Comparison of ENCODE assay signal across 8 cellular contexts in genomic region chr2:191811807-191812602, GRCh38. TPM values are rescaled to one million over a fixed set of nuclear protein-coding genes. Genes with fewer than 3 reads are reported as not detected.
DNase-seq lines count a peak whose midpoint lies in the region; ATAC-seq lines count a peak whose summit lies in the region.

No MANE protein-coding gene starts in this region.

- H3K4me3 ChIP-seq in trophoblast cell (ENCODE audit: low read depth, low read length): no peak overlapping the region

- H3K27me3 ChIP-seq in trophoblast cell (ENCODE audit: insufficient read depth, low read length): no peaks in the 10 kb centered on the region

- no peak overlapping the region for H2BK120ac ChIP-seq in trophoblast cell (ENCODE audit: insufficient read depth, low read length, poor library complexity)

- no peaks in the 10 kb centered on the region for H3K79me1 ChIP-seq in trophoblast cell (ENCODE audit: low read length)

- H3K27ac ChIP-seq in trophoblast cell (ENCODE audit: low read depth, low read length): no peak overlapping the region

- H3K4me1 Mint-ChIP-seq in activated naive CD4-positive, alpha-beta T cell treated with anti-CD3 and anti-CD28 coated beads, Interleukin-2, amount 10 ng/mL, durations not matched to agents 7 days and 5 days: no peaks in the 10 kb centered on the region

- peaks cover 21% of the 10 kb centered on the region for H3K27me3 Mint-ChIP-seq in activated naive CD4-positive, alpha-beta T cell treated with anti-CD3 and anti-CD28 coated beads, Interleukin-2, amount 10 ng/mL, durations not matched to agents 7 days and 5 days

- H3K4me1 ChIP-seq in trophoblast cell (ENCODE audit: control insufficient read depth in 1 of 2, insufficient read depth in 2 of 2, low read length in 2 of 2): no peaks in the 10 kb centered on the region

- no peaks in the 10 kb centered on the region for H3K36me3 Mint-ChIP-seq in activated naive CD4-positive, alpha-beta T cell treated with anti-CD3 and anti-CD28 coated beads, Interleukin-2, amount 10 ng/mL, durations not matched to agents 7 days and 5 days

- H2BK5ac ChIP-seq in trophoblast cell (ENCODE audit: low read depth, low read length, poor library complexity): no peak overlapping the region

- no peak overlapping the region for H2AK5ac ChIP-seq in trophoblast cell (ENCODE audit: low read length)

- no peak overlapping the region for H4K8ac ChIP-seq in trophoblast cell (ENCODE audit: low read depth, low read length)

- H3K14ac ChIP-seq in trophoblast cell (ENCODE audit: low read length): no peak overlapping the region

- no peak overlapping the region for H4K91ac ChIP-seq in trophoblast cell (ENCODE audit: low read depth, low read length)

- H3K27ac Mint-ChIP-seq in activated naive CD4-positive, alpha-beta T cell treated with anti-CD3 and anti-CD28 coated beads, Interleukin-2, amount 10 ng/mL, durations not matched to agents 7 days and 5 days: no peak overlapping the region

- no peak overlapping the region for H2AFZ ChIP-seq in trophoblast cell (ENCODE audit: insufficient read depth, low read length, poor library complexity)

- ATAC-seq in GM19397 (IDR thresholded peaks at IDR 0.05; ENCODE audit: unreplicated experiment) (peak; percentile 67), HG03521 (IDR thresholded peaks at IDR 0.05; ENCODE audit: unreplicated experiment) (peak; percentile 66)
- ATAC-seq in activated CD4-positive, CD25-positive, alpha-beta regulatory T cell treated with anti-CD3 and anti-CD28 coated beads, Interleukin-2, amount 50 U/mL, for 24 hours: no peak

- H3K4me3 Mint-ChIP-seq in activated naive CD4-positive, alpha-beta T cell treated with anti-CD3 and anti-CD28 coated beads, Interleukin-2, amount 10 ng/mL, durations not matched to agents 7 days and 5 days: no peak overlapping the region

- no peak overlapping the region for H3K23ac ChIP-seq in trophoblast cell (ENCODE audit: low read length)

- no peaks in the 10 kb centered on the region for H3K9me3 Mint-ChIP-seq in activated naive CD4-positive, alpha-beta T cell treated with anti-CD3 and anti-CD28 coated beads, Interleukin-2, amount 10 ng/mL, durations not matched to agents 7 days and 5 days

- no peak overlapping the region for H3K4me2 ChIP-seq in trophoblast cell (ENCODE audit: low read length)

- CTCF ChIA-PET in activated naive CD4-positive, alpha-beta T cell treated with anti-CD3 and anti-CD28 coated beads, Interleukin-2, amount 10 ng/mL, durations not matched to agents 7 days and 5 days (lab: Charles Lee): interaction anchor here (0.6 to 3.0 kb wide), 13 partner anchors 11 to 382 kb away, joined by 3 to 59 read pairs (median 3); no protein-coding TSS in a partner anchor

- no CpG with 5 or more reads among the region's 9 CpGs for WGBS in trophoblast cell (ENCODE audit: extremely low coverage, insufficient coverage, insufficient read length)

- no peaks in the 10 kb centered on the region for H3K9me3 ChIP-seq in trophoblast cell (ENCODE audit: insufficient read depth, low read depth, low read length)

- H2BK12ac ChIP-seq in trophoblast cell (ENCODE audit: low read length): no peak overlapping the region

- no peaks in the 10 kb centered on the region for H3K36me3 ChIP-seq in trophoblast cell (ENCODE audit: control insufficient read depth in 1 of 2, insufficient read depth in 2 of 2, low read length in 2 of 2)

- no peaks in the 10 kb centered on the region for H3K79me2 ChIP-seq in trophoblast cell (ENCODE audit: control insufficient read depth, insufficient read depth, low read length, poor library complexity)

- H3K18ac ChIP-seq in trophoblast cell (ENCODE audit: low read length): no peak overlapping the region

- H3K9ac ChIP-seq in trophoblast cell (ENCODE audit: low read length): no peak overlapping the region

- H4K12ac ChIP-seq in trophoblast cell (ENCODE audit: low read depth, low read length): no peak overlapping the region

- peak; percentile 68 for DNase-seq in DMS153 treated with DMSO at 0.1 percent for 48 hours (lab: John Stamatoyannopoulos, UW; ENCODE audit: unreplicated experiment)
- DNase-seq in NCI-H748 treated with DMSO at 0.1 percent for 48 hours (lab: John Stamatoyannopoulos, UW): peak; percentile 71
- DNase-seq in activated naive CD4-positive, alpha-beta T cell treated with anti-CD3 and anti-CD28 coated beads, Interleukin-2, amount 10 ng/mL, durations not matched to agents 7 days and 5 days: peak; percentile 42
- peak; percentile 67 for DNase-seq in glomerular visceral epithelial cell (ENCODE audit: extremely low spot score)
- peak; percentile 52 to 82 for DNase-seq in trophoblast cell

- no peak overlapping the region for H3K4ac ChIP-seq in trophoblast cell (ENCODE audit: low read depth, low read length)

RNA-seq across cellular contexts. Expression of gene CAVIN2, which starts 34.9 kb away (rescaled TPM):
- polyA plus RNA-seq in trophoblast cell (2013): 0.03 TPM in 1 of 2 replicates, not detected in the other

Comparison
In these comparisons a context has a peak if more than half of its experiments do, and no peak if none do; other contexts are left out.
1. ATAC-seq: peak in GM19397 (single experiment) and HG03521 (single experiment); none in activated CD4-positive, CD25-positive, alpha-beta regulatory T cell treated with anti-CD3 and anti-CD28 coated beads, Interleukin-2, amount 50 U/mL, for 24 hours (0 of 2).
2. Peak in every context shown above with its lines, with median percentiles within 50 percentile points of each other: DNase-seq.